ENCODE assay signal across 19 cellular contexts in the genomic region with DNA sequence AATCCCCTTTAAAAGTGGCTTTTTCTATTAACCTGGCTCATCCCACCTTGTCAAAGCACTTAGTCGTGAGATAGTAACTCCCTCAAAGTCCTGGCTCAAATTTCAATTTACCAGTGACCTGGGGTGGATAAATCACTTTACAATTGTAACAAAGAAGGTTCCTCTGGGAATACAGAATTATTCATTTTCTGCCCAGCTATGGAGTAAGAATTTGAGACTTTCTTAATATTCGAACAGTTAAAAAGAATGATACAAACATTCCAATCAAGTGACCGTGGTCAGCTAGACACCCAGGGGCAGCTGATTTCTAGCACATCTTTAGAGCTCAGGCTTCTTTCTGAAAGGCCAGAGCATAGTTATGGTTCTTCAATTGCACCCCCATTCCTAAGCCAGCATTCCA.
DNase-seq lines count a peak whose midpoint lies in the region; ATAC-seq and TF ChIP-seq lines count a peak whose summit lies in the region.
"Had no signal": no experiment of that assay in that cellular context is flagged by ENCODE, and none has a peak within 500 bp of the region (broad histone marks: within the 10 kb centered on the region; RNA-seq: fewer than 3 reads in every experiment).

No MANE protein-coding gene starts in this region.

- no peaks in the 10 kb centered on the region for H3K36me3 ChIP-seq in RWPE2 (ENCODE audit: low read depth)
- no peaks in the 10 kb centered on the region for H3K36me3 ChIP-seq in vagina
- H3K36me3 ChIP-seq: WERI-Rb-1 had no signal

- H3K4me1 ChIP-seq in RWPE2 (ENCODE audit: insufficient read depth, poor library complexity, severe bottlenecking): peaks cover 19% of the 10 kb centered on the region
- no peaks in the 10 kb centered on the region for H3K4me1 ChIP-seq in vagina
- H3K4me1 ChIP-seq: psoas muscle had no signal

- TF ChIP-seq CTCF in RWPE2 (IDR thresholded peaks at IDR 0.05; ENCODE audit: poor library complexity, severe bottlenecking) (no peak), vagina (IDR thresholded peaks at IDR 0.05) (no peak)

- H3K9me3 ChIP-seq in RWPE2 (ENCODE audit: severe bottlenecking): no peaks in the 10 kb centered on the region
- H3K9me3 ChIP-seq in vagina: no peaks in the 10 kb centered on the region
- H3K9me3 ChIP-seq: psoas muscle had no signal

- no peak overlapping the region for H3K4me3 ChIP-seq in RWPE2 (ENCODE audit: severe bottlenecking)
- no peak overlapping the region for H3K4me3 ChIP-seq in vagina
- H3K4me3 ChIP-seq: psoas muscle had no signal

- ATAC-seq in RWPE2 (ENCODE audit: low read depth): peak; percentile 60; the same call in 2 of the 3 replicates
- ATAC-seq in sciatic nerve: peak; percentile 76
- ATAC-seq in HG02571 (IDR thresholded peaks at IDR 0.05; ENCODE audit: unreplicated experiment): no peak
- ATAC-seq: psoas muscle had no signal

- H3K27me3 ChIP-seq in RWPE2 (ENCODE audit: insufficient read depth, poor library complexity, severe bottlenecking) (no peaks in the 10 kb centered on the region), vagina (no peaks in the 10 kb centered on the region)

- DNase-seq in EH (ENCODE audit: low read depth) (peak; percentile 75), RWPE2 (ENCODE audit: low spot score) (no peak), fibroblast of peridontal ligament (ENCODE audit: extremely low read depth) (peak; percentile 60), sciatic nerve (ENCODE audit: low spot score) (no peak), vagina (ENCODE audit: extremely low spot score in 2 of 2) (no peak), SIG-M5 treated with dmso at 0.1 percent for 504 hours (lab: John Stamatoyannopoulos, UW; ENCODE audit: unreplicated experiment) (no peak), NCI-H774 (lab: John Stamatoyannopoulos, UW) (no peak)
- DNase-seq: activated CD4-positive, alpha-beta memory T cell treated with anti-CD3 and anti-CD28 coated beads, Interleukin-2, amount 10 ng/mL, durations not matched to agents 7 days and 5 days; activated T-cell treated with anti-CD3 and anti-CD28 coated beads, Interleukin-2, amount 50 U/mL, for 48 hours; DND-41; foreskin melanocyte; KG1; NCI-H1092; NCI-H2081 treated with DMSO at 0.1 percent for 48 hours; NCI-H510A treated with DMSO at 0.1 percent for 48 hours; psoas muscle; stimulated activated CD4-positive, alpha-beta T cell treated with anti-CD3 and anti-CD28 coated beads, Interleukin-12 subunit alpha, Interleukin-12 subunit beta, amount 100 ng/mL, for 4 hours; WERI-Rb-1 had no signal

- peak overlapping the region; percentile 62 for H3K27ac ChIP-seq in RWPE2 (ENCODE audit: poor library complexity, severe bottlenecking)
- H3K27ac ChIP-seq in vagina: no peak overlapping the region
- H3K27ac ChIP-seq: psoas muscle, WERI-Rb-1 had no signal

- TF ChIP-seq POLR2A in vagina (IDR thresholded peaks at IDR 0.05): no peak

- intact Hi-C loops in sciatic nerve (cut with DNase I) (no loop called here), vagina (cut with DNase I) (no loop called here)

Comparison
In these comparisons a context has a peak if more than half of its experiments do, and no peak if none do; other contexts are left out.
1. DNase-seq: peak in EH (single experiment) and fibroblast of peridontal ligament (single experiment); none in RWPE2 (single experiment), sciatic nerve (single experiment), vagina (0 of 2), SIG-M5 treated with dmso at 0.1 percent for 504 hours (single experiment) and NCI-H774 (single experiment).